ENCODE assay signal across 1 cellular context in the genomic region with DNA sequence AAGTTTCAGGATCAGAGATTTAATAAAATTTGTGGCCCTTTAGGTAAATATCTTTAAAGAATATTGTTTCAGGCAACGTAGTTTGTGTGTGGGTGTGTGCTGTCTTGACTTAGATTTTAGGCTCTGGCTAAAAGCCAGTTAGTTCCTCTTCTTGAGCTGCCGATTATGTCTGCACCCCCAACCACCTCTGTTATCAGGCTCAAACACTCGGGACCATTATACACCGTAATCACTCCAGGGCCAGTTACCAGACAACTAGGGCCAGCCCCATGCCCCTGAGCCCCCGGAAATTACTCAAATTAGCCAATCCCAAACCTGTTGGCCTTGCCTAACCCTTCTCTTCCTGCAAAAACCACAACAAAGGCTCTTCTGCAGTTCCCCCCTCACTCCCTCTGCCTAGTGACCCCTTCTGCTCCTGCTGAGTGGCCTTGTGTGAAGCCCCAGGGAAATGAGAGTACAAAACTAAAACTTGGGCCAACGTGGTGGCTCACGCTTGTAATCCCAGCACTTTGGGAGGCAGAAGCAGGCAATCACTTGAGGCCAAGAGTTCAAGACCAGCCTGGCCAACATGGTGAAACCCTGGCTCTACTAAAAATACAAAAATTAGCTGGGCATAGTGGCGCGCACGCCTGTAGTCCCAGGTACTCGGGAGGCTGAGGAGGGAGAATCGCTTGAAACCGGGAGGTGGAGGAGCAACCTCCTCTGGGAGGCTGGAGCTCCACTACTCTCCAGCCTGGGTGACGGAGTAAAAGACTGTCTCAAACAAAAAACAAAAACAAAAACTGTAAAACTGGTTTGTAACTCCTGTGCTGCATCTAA.
TF ChIP-seq lines count a peak whose summit lies in the region.

No MANE protein-coding gene starts in this region.

TF ChIP-seq in HepG2, 621 proteins besides CTCF, POLR2A, EP300 and RAD21 (continued from another document and continues in another):
- peak; percentile 54; the same call in 1 of the 2 replicates for TF ChIP-seq IRF2 (CRISPR knock-in tag; IDR thresholded peaks at IDR 0.05)
- no peak for TF ChIP-seq ZNF234 (CRISPR knock-in tag; conservative IDR thresholded peaks at IDR 0.05)
- TF ChIP-seq, protein P1, sequence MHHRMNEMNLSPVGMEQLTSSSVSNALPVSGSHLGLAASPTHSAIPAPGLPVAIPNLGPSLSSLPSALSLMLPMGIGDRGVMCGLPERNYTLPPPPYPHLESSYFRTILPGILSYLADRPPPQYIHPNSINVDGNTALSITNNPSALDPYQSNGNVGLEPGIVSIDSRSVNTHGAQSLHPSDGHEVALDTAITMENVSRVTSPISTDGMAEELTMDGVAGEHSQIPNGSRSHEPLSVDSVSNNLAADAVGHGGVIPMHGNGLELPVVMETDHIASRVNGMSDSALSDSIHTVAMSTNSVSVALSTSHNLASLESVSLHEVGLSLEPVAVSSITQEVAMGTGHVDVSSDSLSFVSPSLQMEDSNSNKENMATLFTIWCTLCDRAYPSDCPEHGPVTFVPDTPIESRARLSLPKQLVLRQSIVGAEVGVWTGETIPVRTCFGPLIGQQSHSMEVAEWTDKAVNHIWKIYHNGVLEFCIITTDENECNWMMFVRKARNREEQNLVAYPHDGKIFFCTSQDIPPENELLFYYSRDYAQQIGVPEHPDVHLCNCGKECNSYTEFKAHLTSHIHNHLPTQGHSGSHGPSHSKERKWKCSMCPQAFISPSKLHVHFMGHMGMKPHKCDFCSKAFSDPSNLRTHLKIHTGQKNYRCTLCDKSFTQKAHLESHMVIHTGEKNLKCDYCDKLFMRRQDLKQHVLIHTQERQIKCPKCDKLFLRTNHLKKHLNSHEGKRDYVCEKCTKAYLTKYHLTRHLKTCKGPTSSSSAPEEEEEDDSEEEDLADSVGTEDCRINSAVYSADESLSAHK (CRISPR knock-in tag; IDR thresholded peaks at IDR 0.05; ENCODE audit: borderline replicate concordance), result no peak
- TF ChIP-seq, protein P2, sequence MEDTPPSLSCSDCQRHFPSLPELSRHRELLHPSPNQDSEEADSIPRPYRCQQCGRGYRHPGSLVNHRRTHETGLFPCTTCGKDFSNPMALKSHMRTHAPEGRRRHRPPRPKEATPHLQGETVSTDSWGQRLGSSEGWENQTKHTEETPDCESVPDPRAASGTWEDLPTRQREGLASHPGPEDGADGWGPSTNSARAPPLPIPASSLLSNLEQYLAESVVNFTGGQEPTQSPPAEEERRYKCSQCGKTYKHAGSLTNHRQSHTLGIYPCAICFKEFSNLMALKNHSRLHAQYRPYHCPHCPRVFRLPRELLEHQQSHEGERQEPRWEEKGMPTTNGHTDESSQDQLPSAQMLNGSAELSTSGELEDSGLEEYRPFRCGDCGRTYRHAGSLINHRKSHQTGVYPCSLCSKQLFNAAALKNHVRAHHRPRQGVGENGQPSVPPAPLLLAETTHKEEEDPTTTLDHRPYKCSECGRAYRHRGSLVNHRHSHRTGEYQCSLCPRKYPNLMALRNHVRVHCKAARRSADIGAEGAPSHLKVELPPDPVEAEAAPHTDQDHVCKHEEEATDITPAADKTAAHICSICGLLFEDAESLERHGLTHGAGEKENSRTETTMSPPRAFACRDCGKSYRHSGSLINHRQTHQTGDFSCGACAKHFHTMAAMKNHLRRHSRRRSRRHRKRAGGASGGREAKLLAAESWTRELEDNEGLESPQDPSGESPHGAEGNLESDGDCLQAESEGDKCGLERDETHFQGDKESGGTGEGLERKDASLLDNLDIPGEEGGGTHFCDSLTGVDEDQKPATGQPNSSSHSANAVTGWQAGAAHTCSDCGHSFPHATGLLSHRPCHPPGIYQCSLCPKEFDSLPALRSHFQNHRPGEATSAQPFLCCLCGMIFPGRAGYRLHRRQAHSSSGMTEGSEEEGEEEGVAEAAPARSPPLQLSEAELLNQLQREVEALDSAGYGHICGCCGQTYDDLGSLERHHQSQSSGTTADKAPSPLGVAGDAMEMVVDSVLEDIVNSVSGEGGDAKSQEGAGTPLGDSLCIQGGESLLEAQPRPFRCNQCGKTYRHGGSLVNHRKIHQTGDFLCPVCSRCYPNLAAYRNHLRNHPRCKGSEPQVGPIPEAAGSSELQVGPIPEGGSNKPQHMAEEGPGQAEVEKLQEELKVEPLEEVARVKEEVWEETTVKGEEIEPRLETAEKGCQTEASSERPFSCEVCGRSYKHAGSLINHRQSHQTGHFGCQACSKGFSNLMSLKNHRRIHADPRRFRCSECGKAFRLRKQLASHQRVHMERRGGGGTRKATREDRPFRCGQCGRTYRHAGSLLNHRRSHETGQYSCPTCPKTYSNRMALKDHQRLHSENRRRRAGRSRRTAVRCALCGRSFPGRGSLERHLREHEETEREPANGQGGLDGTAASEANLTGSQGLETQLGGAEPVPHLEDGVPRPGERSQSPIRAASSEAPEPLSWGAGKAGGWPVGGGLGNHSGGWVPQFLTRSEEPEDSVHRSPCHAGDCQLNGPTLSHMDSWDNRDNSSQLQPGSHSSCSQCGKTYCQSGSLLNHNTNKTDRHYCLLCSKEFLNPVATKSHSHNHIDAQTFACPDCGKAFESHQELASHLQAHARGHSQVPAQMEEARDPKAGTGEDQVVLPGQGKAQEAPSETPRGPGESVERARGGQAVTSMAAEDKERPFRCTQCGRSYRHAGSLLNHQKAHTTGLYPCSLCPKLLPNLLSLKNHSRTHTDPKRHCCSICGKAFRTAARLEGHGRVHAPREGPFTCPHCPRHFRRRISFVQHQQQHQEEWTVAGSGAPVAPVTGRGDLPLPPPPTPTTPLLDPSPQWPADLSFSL (CRISPR knock-in tag; IDR thresholded peaks at IDR 0.05), result no peak
- no peak for TF ChIP-seq SIN3A (IDR thresholded peaks at IDR 0.05; ENCODE audit: borderline replicate concordance, low read depth, low read length)
- TF ChIP-seq ZNF782 (CRISPR knock-in tag; IDR thresholded peaks at IDR 0.05; ENCODE audit: borderline replicate concordance), result no peak
- TF ChIP-seq MATR3 (CRISPR knock-in tag; IDR thresholded peaks at IDR 0.05), result no peak
- no peak for TF ChIP-seq ASH2L (IDR thresholded peaks at IDR 0.05; ENCODE audit: insufficient read length, low read depth, low read length)
- TF ChIP-seq, protein P3, sequence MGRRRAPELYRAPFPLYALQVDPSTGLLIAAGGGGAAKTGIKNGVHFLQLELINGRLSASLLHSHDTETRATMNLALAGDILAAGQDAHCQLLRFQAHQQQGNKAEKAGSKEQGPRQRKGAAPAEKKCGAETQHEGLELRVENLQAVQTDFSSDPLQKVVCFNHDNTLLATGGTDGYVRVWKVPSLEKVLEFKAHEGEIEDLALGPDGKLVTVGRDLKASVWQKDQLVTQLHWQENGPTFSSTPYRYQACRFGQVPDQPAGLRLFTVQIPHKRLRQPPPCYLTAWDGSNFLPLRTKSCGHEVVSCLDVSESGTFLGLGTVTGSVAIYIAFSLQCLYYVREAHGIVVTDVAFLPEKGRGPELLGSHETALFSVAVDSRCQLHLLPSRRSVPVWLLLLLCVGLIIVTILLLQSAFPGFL (CRISPR knock-in tag; IDR thresholded peaks at IDR 0.05), result no peak
- peak; percentile 64; the same call in 1 of the 2 replicates for TF ChIP-seq CREM (IDR thresholded peaks at IDR 0.05)
- TF ChIP-seq CREM (CRISPR knock-in tag; IDR thresholded peaks at IDR 0.05), result no peak
- TF ChIP-seq MIER2 (CRISPR knock-in tag; IDR thresholded peaks at IDR 0.05), result no peak
- peak; percentile 43 for TF ChIP-seq HNF4A (CRISPR knock-in tag; IDR thresholded peaks at IDR 0.05)
- TF ChIP-seq, protein P4, sequence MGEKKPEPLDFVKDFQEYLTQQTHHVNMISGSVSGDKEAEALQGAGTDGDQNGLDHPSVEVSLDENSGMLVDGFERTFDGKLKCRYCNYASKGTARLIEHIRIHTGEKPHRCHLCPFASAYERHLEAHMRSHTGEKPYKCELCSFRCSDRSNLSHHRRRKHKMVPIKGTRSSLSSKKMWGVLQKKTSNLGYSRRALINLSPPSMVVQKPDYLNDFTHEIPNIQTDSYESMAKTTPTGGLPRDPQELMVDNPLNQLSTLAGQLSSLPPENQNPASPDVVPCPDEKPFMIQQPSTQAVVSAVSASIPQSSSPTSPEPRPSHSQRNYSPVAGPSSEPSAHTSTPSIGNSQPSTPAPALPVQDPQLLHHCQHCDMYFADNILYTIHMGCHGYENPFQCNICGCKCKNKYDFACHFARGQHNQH (CRISPR knock-in tag; IDR thresholded peaks at IDR 0.05), result 0 out of 2 replicates have a peak, but pooled peaks have one; percentile 36
- no peak for TF ChIP-seq ZNF546 (CRISPR knock-in tag; conservative IDR thresholded peaks at IDR 0.05)
- no peak for TF ChIP-seq ZBTB8A (CRISPR knock-in tag; IDR thresholded peaks at IDR 0.05; ENCODE audit: borderline replicate concordance, low read depth)
- no peak for TF ChIP-seq ZNF7 (CRISPR knock-in tag; IDR thresholded peaks at IDR 0.05)
- TF ChIP-seq MAZ (IDR thresholded peaks at IDR 0.05; ENCODE audit: borderline replicate concordance, low read depth, low read length), result no peak
- TF ChIP-seq MAZ (CRISPR knock-in tag; IDR thresholded peaks at IDR 0.05; ENCODE audit: low read depth), result no peak
- peak; percentile 69; the same call in 1 of the 2 replicates for TF ChIP-seq KDM1A (CRISPR knock-in tag; IDR thresholded peaks at IDR 0.05)
- TF ChIP-seq CENPT (CRISPR knock-in tag; IDR thresholded peaks at IDR 0.05; ENCODE audit: low read depth), result no peak
- peak; percentile 22; the same call in 1 of the 2 replicates for TF ChIP-seq KDM2A (CRISPR knock-in tag; IDR thresholded peaks at IDR 0.05; ENCODE audit: borderline replicate concordance, low read depth)
- no peak for TF ChIP-seq ZNF552 (CRISPR knock-in tag; IDR thresholded peaks at IDR 0.05; ENCODE audit: borderline replicate concordance)
- TF ChIP-seq FOSL1 (CRISPR knock-in tag; IDR thresholded peaks at IDR 0.05; ENCODE audit: borderline replicate concordance), result no peak
- TF ChIP-seq RFX5 (IDR thresholded peaks at IDR 0.05; ENCODE audit: low read depth, low read length), result no peak
- TF ChIP-seq ZFY (CRISPR knock-in tag; IDR thresholded peaks at IDR 0.05), result no peak
- TF ChIP-seq ZIK1 (CRISPR knock-in tag; IDR thresholded peaks at IDR 0.05; ENCODE audit: borderline replicate concordance, low read depth), result no peak
- no peak for TF ChIP-seq PLSCR1 (CRISPR knock-in tag; IDR thresholded peaks at IDR 0.05; ENCODE audit: borderline replicate concordance)
- TF ChIP-seq ZNF567 (CRISPR knock-in tag; IDR thresholded peaks at IDR 0.05; ENCODE audit: borderline replicate concordance), result no peak
- no peak for TF ChIP-seq JARID2 (CRISPR knock-in tag; IDR thresholded peaks at IDR 0.05; ENCODE audit: insufficient replicate concordance)
- TF ChIP-seq FOXO1 (CRISPR knock-in tag; IDR thresholded peaks at IDR 0.05), result peak; percentile 40; the same call in 1 of the 2 replicates
- no peak for TF ChIP-seq ZNF180 (CRISPR knock-in tag; IDR thresholded peaks at IDR 0.05; ENCODE audit: borderline replicate concordance, low read depth)
- TF ChIP-seq ZNF547 (CRISPR knock-in tag; IDR thresholded peaks at IDR 0.05), result 0 out of 2 replicates have a peak, but pooled peaks have one; percentile 52
- no peak for TF ChIP-seq ZSCAN29 (CRISPR knock-in tag; conservative IDR thresholded peaks at IDR 0.05)
- peak; percentile 84; the same call in 1 of the 2 replicates for TF ChIP-seq RXRA (CRISPR knock-in tag; IDR thresholded peaks at IDR 0.05)
- no peak for TF ChIP-seq ZBTB21 (CRISPR knock-in tag; IDR thresholded peaks at IDR 0.05)
- peak; percentile 91 for TF ChIP-seq MED1 (CRISPR knock-in tag; IDR thresholded peaks at IDR 0.05)
- TF ChIP-seq, protein P5, sequence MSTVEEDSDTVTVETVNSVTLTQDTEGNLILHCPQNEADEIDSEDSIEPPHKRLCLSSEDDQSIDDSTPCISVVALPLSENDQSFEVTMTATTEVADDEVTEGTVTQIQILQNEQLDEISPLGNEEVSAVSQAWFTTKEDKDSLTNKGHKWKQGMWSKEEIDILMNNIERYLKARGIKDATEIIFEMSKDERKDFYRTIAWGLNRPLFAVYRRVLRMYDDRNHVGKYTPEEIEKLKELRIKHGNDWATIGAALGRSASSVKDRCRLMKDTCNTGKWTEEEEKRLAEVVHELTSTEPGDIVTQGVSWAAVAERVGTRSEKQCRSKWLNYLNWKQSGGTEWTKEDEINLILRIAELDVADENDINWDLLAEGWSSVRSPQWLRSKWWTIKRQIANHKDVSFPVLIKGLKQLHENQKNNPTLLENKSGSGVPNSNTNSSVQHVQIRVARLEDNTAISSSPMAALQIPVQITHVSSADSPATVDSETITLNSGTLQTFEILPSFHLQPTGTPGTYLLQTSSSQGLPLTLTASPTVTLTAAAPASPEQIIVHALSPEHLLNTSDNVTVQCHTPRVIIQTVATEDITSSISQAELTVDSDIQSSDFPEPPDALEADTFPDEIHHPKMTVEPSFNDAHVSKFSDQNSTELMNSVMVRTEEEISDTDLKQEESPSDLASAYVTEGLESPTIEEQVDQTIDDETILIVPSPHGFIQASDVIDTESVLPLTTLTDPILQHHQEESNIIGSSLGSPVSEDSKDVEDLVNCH (CRISPR knock-in tag; IDR thresholded peaks at IDR 0.05), result no peak
- TF ChIP-seq FOXP1 (IDR thresholded peaks at IDR 0.05), result no peak
- no peak for TF ChIP-seq FOXP1 (CRISPR knock-in tag; IDR thresholded peaks at IDR 0.05)
- no peak for TF ChIP-seq ZNF678 (CRISPR knock-in tag; IDR thresholded peaks at IDR 0.05)
- TF ChIP-seq, protein P6, sequence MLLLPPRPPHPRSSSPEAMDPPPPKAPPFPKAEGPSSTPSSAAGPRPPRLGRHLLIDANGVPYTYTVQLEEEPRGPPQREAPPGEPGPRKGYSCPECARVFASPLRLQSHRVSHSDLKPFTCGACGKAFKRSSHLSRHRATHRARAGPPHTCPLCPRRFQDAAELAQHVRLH (CRISPR knock-in tag; IDR thresholded peaks at IDR 0.05; ENCODE audit: borderline replicate concordance, low read depth), result 0 out of 2 replicates have a peak, but pooled peaks have one; percentile 34
- TF ChIP-seq ATAD3A (CRISPR knock-in tag; IDR thresholded peaks at IDR 0.05), result no peak
- TF ChIP-seq ZNF615 (CRISPR knock-in tag; IDR thresholded peaks at IDR 0.05; ENCODE audit: borderline replicate concordance), result no peak
- no peak for TF ChIP-seq ZNF737 (CRISPR knock-in tag; IDR thresholded peaks at IDR 0.05; ENCODE audit: borderline replicate concordance)
- TF ChIP-seq, protein P7, sequence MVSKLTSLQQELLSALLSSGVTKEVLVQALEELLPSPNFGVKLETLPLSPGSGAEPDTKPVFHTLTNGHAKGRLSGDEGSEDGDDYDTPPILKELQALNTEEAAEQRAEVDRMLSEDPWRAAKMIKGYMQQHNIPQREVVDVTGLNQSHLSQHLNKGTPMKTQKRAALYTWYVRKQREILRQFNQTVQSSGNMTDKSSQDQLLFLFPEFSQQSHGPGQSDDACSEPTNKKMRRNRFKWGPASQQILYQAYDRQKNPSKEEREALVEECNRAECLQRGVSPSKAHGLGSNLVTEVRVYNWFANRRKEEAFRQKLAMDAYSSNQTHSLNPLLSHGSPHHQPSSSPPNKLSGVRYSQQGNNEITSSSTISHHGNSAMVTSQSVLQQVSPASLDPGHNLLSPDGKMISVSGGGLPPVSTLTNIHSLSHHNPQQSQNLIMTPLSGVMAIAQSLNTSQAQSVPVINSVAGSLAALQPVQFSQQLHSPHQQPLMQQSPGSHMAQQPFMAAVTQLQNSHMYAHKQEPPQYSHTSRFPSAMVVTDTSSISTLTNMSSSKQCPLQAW (CRISPR knock-in tag; IDR thresholded peaks at IDR 0.05), result peak; percentile 86
